9 cellular contexts compared by ENCODE assay signal in genomic region chr16:2150418-2151187, GRCh38. TPM values are rescaled to one million over a fixed set of nuclear protein-coding genes. Genes with fewer than 3 reads are reported as not detected.
DNase-seq lines count a peak whose midpoint lies in the region; ATAC-seq and TF ChIP-seq lines count a peak whose summit lies in the region.
"Had no signal": no experiment of that assay in that cellular context is flagged by ENCODE, and none has a peak within 500 bp of the region (broad histone marks: within the 10 kb centered on the region; RNA-seq: fewer than 3 reads in every experiment).

No MANE protein-coding gene starts in this region.

- H3K4me1 ChIP-seq in DOHH2 (ENCODE audit: control insufficient read depth, low read length) (peaks cover 58% of the 10 kb centered on the region), KMS-11 (ENCODE audit: low read depth, poor library complexity, severe bottlenecking) (peaks cover 53% of the 10 kb centered on the region), mucosa of descending colon (ENCODE audit: low read depth) (peaks cover 56% of the 10 kb centered on the region)

- intact Hi-C loops in mucosa of descending colon (cut with DNase I, micrococcal nuclease) = loop anchor here in 1 of 2 donors (10.0 kb wide), 1 partner anchor 126 kb away; the partner anchor contains the start of gene NHERF2
- intact Hi-C loops in activated CD4-positive, alpha-beta memory T cell treated with anti-CD3 and anti-CD28 coated beads for 36 hours (cut with micrococcal nuclease) = no loop called here

- ATAC-seq in mucosa of descending colon = peak; percentile 1
- no peak for ATAC-seq in HG02938 (IDR thresholded peaks at IDR 0.05; ENCODE audit: unreplicated experiment)
- ATAC-seq in HG03354 (IDR thresholded peaks at IDR 0.05; ENCODE audit: poor library complexity, severe bottlenecking, unreplicated experiment) = no peak

- peaks cover 32% of the 10 kb centered on the region for H3K79me2 ChIP-seq in DOHH2 (ENCODE audit: control insufficient read depth, low read length)
- peaks cover 25% of the 10 kb centered on the region for H3K79me2 ChIP-seq in KMS-11 (ENCODE audit: insufficient read depth, low read depth)

- no peak overlapping the region for H3K27ac Mint-ChIP-seq in activated CD4-positive, alpha-beta memory T cell treated with anti-CD3 and anti-CD28 coated beads for 36 hours

- no peak overlapping the region for H3K4me3 Mint-ChIP-seq in activated CD4-positive, alpha-beta memory T cell treated with anti-CD3 and anti-CD28 coated beads for 36 hours

- DNase-seq in WERI-Rb-1 (peak; percentile 98), mucosa of descending colon (peak; percentile 57 to 83 (median 70)), HCEC 1CT (no peak)
- DNase-seq in activated CD4-positive, alpha-beta memory T cell treated with anti-CD3 and anti-CD28 coated beads for 36 hours = no peak

- no peak overlapping the region for H2AFZ ChIP-seq in KMS-11 (ENCODE audit: low read depth)

- H4K20me1 ChIP-seq in DOHH2 (ENCODE audit: control insufficient read depth, insufficient read depth, low read depth, low read length) (peaks cover 30% of the 10 kb centered on the region), KMS-11 (ENCODE audit: insufficient read depth) (peaks cover 33% of the 10 kb centered on the region)

- TF ChIP-seq CTCF in DOHH2 (IDR thresholded peaks at IDR 0.05; ENCODE audit: low read depth, low read length, poor library complexity, severe bottlenecking) (peak; percentile 6), KMS-11 (conservative IDR thresholded peaks at IDR 0.05; ENCODE audit: low read depth, low read length) (no peak), WERI-Rb-1 (IDR thresholded peaks at IDR 0.05; ENCODE audit: low read depth, low read length) (peak; percentile 32; the same call in 1 of the 2 replicates), mucosa of descending colon (IDR thresholded peaks at IDR 0.05) (no peak)

- no peaks in the 10 kb centered on the region for H3K27me3 Mint-ChIP-seq in activated CD4-positive, alpha-beta memory T cell treated with anti-CD3 and anti-CD28 coated beads for 36 hours

- H3K27ac ChIP-seq in DOHH2 (ENCODE audit: low read depth, low read length) = peak overlapping the region; percentile 93
- peak overlapping the region; percentile 3; the same call in 1 of the 2 replicates for H3K27ac ChIP-seq in KMS-11
- peak overlapping the region; percentile 97 for H3K27ac ChIP-seq in WERI-Rb-1
- H3K27ac ChIP-seq: SJSA1 had no signal

- H3K36me3 ChIP-seq in DOHH2 (ENCODE audit: control insufficient read depth, low read length) (peaks cover 40% of the 10 kb centered on the region), KMS-11 (ENCODE audit: insufficient read depth) (peaks cover 7% of the 10 kb centered on the region; the same call in 1 of the 2 replicates), WERI-Rb-1 (peaks cover 49% of the 10 kb centered on the region), mucosa of descending colon (ENCODE audit: low read depth) (peaks cover 4% of the 10 kb centered on the region)

- H3K27me3 ChIP-seq in DOHH2 (ENCODE audit: control insufficient read depth, low read length) (peaks cover 10% of the 10 kb centered on the region; the same call in 1 of the 2 replicates), KMS-11 (ENCODE audit: insufficient read depth, low read depth) (no peaks in the 10 kb centered on the region), WERI-Rb-1 (ENCODE audit: insufficient read depth, low read depth, severe bottlenecking) (no peaks in the 10 kb centered on the region)
- H3K27me3 ChIP-seq: SJSA1 had no signal

- POLR2A ChIA-PET in activated CD4-positive, alpha-beta memory T cell treated with anti-CD3 and anti-CD28 coated beads for 36 hours (lab: Charles Lee) = interaction anchor here (1.5 kb wide), 1 partner anchor 13 kb away, joined by 5 read pairs; no protein-coding TSS in a partner anchor

- CTCF ChIA-PET in activated CD4-positive, alpha-beta memory T cell treated with anti-CD3 and anti-CD28 coated beads for 36 hours (lab: Charles Lee) = interaction anchor here (0.6 to 3.1 kb wide), 4 partner anchors 10 to 147 kb away, joined by 3 to 24 read pairs (median 4); partner anchors contain the start of gene PKD1

- peaks cover 41% of the 10 kb centered on the region for H3K36me3 Mint-ChIP-seq in activated CD4-positive, alpha-beta memory T cell treated with anti-CD3 and anti-CD28 coated beads for 36 hours

- peak overlapping the region; percentile 6; the same call in 1 of the 2 replicates for H3K9ac ChIP-seq in KMS-11

- peaks cover 62% of the 10 kb centered on the region for H3F3A ChIP-seq in DOHH2 (ENCODE audit: control insufficient read depth, insufficient read depth)

- H3K9me3 Mint-ChIP-seq in activated CD4-positive, alpha-beta memory T cell treated with anti-CD3 and anti-CD28 coated beads for 36 hours = no peaks in the 10 kb centered on the region

- peak overlapping the region; percentile 99 for H3K4me3 ChIP-seq in DOHH2 (ENCODE audit: low read length)
- no peak overlapping the region for H3K4me3 ChIP-seq in KMS-11 (IDR thresholded peaks at IDR 0.05; ENCODE audit: insufficient read depth, low read depth, low read length)
- peak overlapping the region; percentile 82 for H3K4me3 ChIP-seq in WERI-Rb-1 (ENCODE audit: low read depth, low read length)
- no peak overlapping the region for H3K4me3 ChIP-seq in mucosa of descending colon
- H3K4me3 ChIP-seq: SJSA1 had no signal

- H3K9me3 ChIP-seq in DOHH2 (ENCODE audit: control insufficient read depth, insufficient read depth, low read length) = no peaks in the 10 kb centered on the region
- no peaks in the 10 kb centered on the region for H3K9me3 ChIP-seq in WERI-Rb-1 (ENCODE audit: severe bottlenecking)
- no peaks in the 10 kb centered on the region for H3K9me3 ChIP-seq in mucosa of descending colon
- H3K9me3 ChIP-seq: SJSA1 had no signal

- peak overlapping the region; percentile 81 for H3K4me2 ChIP-seq in DOHH2 (ENCODE audit: low read length)
- H3K4me2 ChIP-seq in KMS-11 = peak overlapping the region; percentile 98

- no peaks in the 10 kb centered on the region for H3K9me2 ChIP-seq in DOHH2 (replicated peaks; ENCODE audit: control insufficient read depth, low read length)

- H3K4me1 Mint-ChIP-seq in activated CD4-positive, alpha-beta memory T cell treated with anti-CD3 and anti-CD28 coated beads for 36 hours (ENCODE audit: low read depth) = peaks cover 27% of the 10 kb centered on the region

RNA-seq across cellular contexts. Expression of gene RAB26, which starts 2.2 kb away (rescaled TPM):
- total RNA-seq in mucosa of descending colon = 10 to 100 TPM in 2 of 3 donors, 1 to 10 TPM in 1; 3.8 to 28.3 (median 15.7) TPM
- total RNA-seq in activated CD4-positive, alpha-beta memory T cell treated with anti-CD3 and anti-CD28 coated beads for 36 hours = under 1 TPM in 1 of 2 experiments, not detected in 1; 0.33 TPM

RNA-seq across cellular contexts. Expression of gene TRAF7, which starts 5.0 kb away (rescaled TPM):
- total RNA-seq in mucosa of descending colon = 100 to 1,000 TPM in 1 of 3 donors, 10 to 100 TPM in 2; 91.5 to 104 (median 94.0) TPM
- 10 to 100 TPM; 77.1 to 80.3 TPM for total RNA-seq in activated CD4-positive, alpha-beta memory T cell treated with anti-CD3 and anti-CD28 coated beads for 36 hours

RNA-seq across cellular contexts. Expression of gene PKD1, which starts 14.9 kb away (rescaled TPM):
- 100 to 1,000 TPM in 1 of 3 donors, 10 to 100 TPM in 2; 63.9 to 233 (median 80.8) TPM for total RNA-seq in mucosa of descending colon
- total RNA-seq in activated CD4-positive, alpha-beta memory T cell treated with anti-CD3 and anti-CD28 coated beads for 36 hours = 10 to 100 TPM; 56.7 to 59.4 TPM

RNA-seq across cellular contexts. Expression of gene CASKIN1, which starts 45.8 kb away (rescaled TPM):
- total RNA-seq in mucosa of descending colon = 1 to 10 TPM in 2 of 3 donors, under 1 TPM in 1; 0.06 to 1.5 (median 1.0) TPM
- under 1 TPM; 0.36 to 0.83 TPM for total RNA-seq in activated CD4-positive, alpha-beta memory T cell treated with anti-CD3 and anti-CD28 coated beads for 36 hours
- total RNA-seq: SJSA1 had no signal

RNA-seq across cellular contexts. Expression of gene MLST8, which starts 54.7 kb away (rescaled TPM):
- total RNA-seq in mucosa of descending colon = 10 to 100 TPM; 25.5 to 30.9 (median 29.8) TPM
- total RNA-seq in activated CD4-positive, alpha-beta memory T cell treated with anti-CD3 and anti-CD28 coated beads for 36 hours = 10 to 100 TPM; 49.7 to 50.4 TPM

Comparison
In these comparisons a context has a peak if more than half of its experiments do, and no peak if none do; other contexts are left out.
1. H3K27ac ChIP-seq: peak in every context shown above with its lines; median percentile 97 in WERI-Rb-1; 93 in DOHH2; 3 in KMS-11.
2. H3K4me3 ChIP-seq: peak in DOHH2 (single experiment) and WERI-Rb-1 (single experiment); none in KMS-11 (single experiment) and mucosa of descending colon (single experiment).
3. CTCF ChIP-seq: peak in DOHH2 (single experiment) and WERI-Rb-1 (single experiment); none in KMS-11 (single experiment) and mucosa of descending colon (single experiment).
4. DNase-seq: peak in WERI-Rb-1 (single experiment) and mucosa of descending colon (3 of 3); none in activated CD4-positive, alpha-beta memory T cell treated with anti-CD3 and anti-CD28 coated beads for 36 hours (single experiment) and HCEC 1CT (single experiment).